Comparison of ENCODE assay signal across 29 cellular contexts in genomic region chr14:68973639-68974038, GRCh38. TPM values are rescaled to one million over a fixed set of nuclear protein-coding genes. Genes with fewer than 3 reads are reported as not detected.
DNase-seq lines count a peak whose midpoint lies in the region; ATAC-seq and TF ChIP-seq lines count a peak whose summit lies in the region.
"Had no signal": no experiment of that assay in that cellular context is flagged by ENCODE, and none has a peak within 500 bp of the region (broad histone marks: within the 10 kb centered on the region; RNA-seq: fewer than 3 reads in every experiment).

No MANE protein-coding gene starts in this region.

- peaks cover 51% of the 10 kb centered on the region for H3K4me1 ChIP-seq in CD4-positive, CD25-positive, alpha-beta regulatory T cell (ENCODE audit: control insufficient read depth, insufficient read depth, low read length, poor library complexity, severe bottlenecking)
- H3K4me1 ChIP-seq in RWPE2 (ENCODE audit: insufficient read depth, poor library complexity, severe bottlenecking) (peaks cover 88% of the 10 kb centered on the region), fibroblast of lung (ENCODE audit: control insufficient read depth, extremely low read depth, insufficient read depth, low read length) (peaks cover 51% of the 10 kb centered on the region), smooth muscle cell (ENCODE audit: low read depth) (peaks cover 35% of the 10 kb centered on the region)

- H3K27ac Mint-ChIP-seq in CD4-positive, CD25-positive, alpha-beta regulatory T cell: peak overlapping the region in 2 of 3 donors; percentile 65 to 97
- H3K27ac Mint-ChIP-seq in stimulated activated naive B cell treated with anti-CD40 and anti-IgM and Interleukin-4, amounts not matched to agents 10 μg/mL and 1 μg/mL and 100 μg/mL, for 72 hours: no peak overlapping the region
- H3K27ac Mint-ChIP-seq: activated CD4-positive, alpha-beta T cell treated with anti-CD3 and anti-CD28 coated beads, Interleukin-2, amount 10 ng/mL, durations not matched to agents 7 days and 5 days; activated CD8-positive, alpha-beta memory T cell treated with anti-CD3 and anti-CD28 coated beads, Interleukin-2, amount 10 ng/mL, durations not matched to agents 7 days and 5 days; activated T-cell treated with anti-CD3 and anti-CD28 coated beads, Interleukin-2, amount 50 U/mL, for 72 hours; H9; natural killer cell had no signal

- no peaks in the 10 kb centered on the region for H3K27me3 ChIP-seq in CD4-positive, CD25-positive, alpha-beta regulatory T cell (ENCODE audit: control insufficient read depth, insufficient read depth, low read length)
- no peaks in the 10 kb centered on the region for H3K27me3 ChIP-seq in RWPE2 (ENCODE audit: insufficient read depth, poor library complexity, severe bottlenecking)
- H3K27me3 ChIP-seq in fibroblast of lung (ENCODE audit: control insufficient read depth, insufficient read depth, low read length): no peaks in the 10 kb centered on the region
- no peaks in the 10 kb centered on the region for H3K27me3 ChIP-seq in smooth muscle cell (ENCODE audit: low read depth)
- H3K27me3 ChIP-seq: BLaER1, heart left ventricle, pancreas, upper lobe of right lung had no signal

- TF ChIP-seq CTCF in RWPE2 (IDR thresholded peaks at IDR 0.05; ENCODE audit: poor library complexity, severe bottlenecking) (no peak), fibroblast of lung (conservative IDR thresholded peaks at IDR 0.05 in 1 of 2, IDR thresholded peaks at IDR 0.05 in 1 of 2; ENCODE audit: low read depth in 1 of 2, low read length in 2 of 2) (no peak), smooth muscle cell (IDR thresholded peaks at IDR 0.05; ENCODE audit: borderline replicate concordance, insufficient read depth, poor library complexity, severe bottlenecking) (no peak)

- H3K27me3 Mint-ChIP-seq in CD4-positive, CD25-positive, alpha-beta regulatory T cell: peaks cover 5% of the 10 kb centered on the region
- peaks cover 15 to 23% of the 10 kb centered on the region in 2 donors for H3K27me3 Mint-ChIP-seq in stimulated activated naive B cell treated with anti-CD40 and anti-IgM and Interleukin-4, amounts not matched to agents 10 μg/mL and 1 μg/mL and 100 μg/mL, for 72 hours
- H3K27me3 Mint-ChIP-seq: activated CD4-positive, alpha-beta T cell treated with anti-CD3 and anti-CD28 coated beads, Interleukin-2, amount 10 ng/mL, durations not matched to agents 7 days and 5 days; central memory CD8-positive, alpha-beta T cell had no signal

- no peak for DNase-seq in CD4-positive, CD25-positive, alpha-beta regulatory T cell
- DNase-seq in RWPE2 (ENCODE audit: low spot score): no peak
- DNase-seq in fibroblast of lung (ENCODE audit: low read depth in 2 of 2): no peak
- DNase-seq in smooth muscle cell (lab: John Stamatoyannopoulos, UW; ENCODE audit: unreplicated experiment): no peak
- no peak for DNase-seq in stimulated activated naive B cell treated with anti-CD40 and anti-IgM and Interleukin-4, amounts not matched to agents 10 μg/mL and 1 μg/mL and 100 μg/mL, for 72 hours
- DNase-seq: activated CD4-positive, alpha-beta T cell treated with anti-CD3 and anti-CD28 coated beads, Interleukin-2, amount 10 ng/mL, durations not matched to agents 7 days and 5 days; activated CD8-positive, alpha-beta memory T cell treated with anti-CD3 and anti-CD28 coated beads, Interleukin-2, amount 10 ng/mL, durations not matched to agents 7 days and 5 days; activated naive CD4-positive, alpha-beta T cell treated with Interleukin-2 at 50 U/mL for 16 hours; activated T-cell treated with anti-CD3 and anti-CD28 coated beads, Interleukin-2, amount 50 U/mL, for 72 hours; anterior cingulate cortex; dorsolateral prefrontal cortex; H9; heart left ventricle; left colon; natural killer cell; NCI-H1092; NCI-H1930; NCI-H774; right cardiac atrium; stimulated activated CD4-positive, alpha-beta T cell treated with anti-CD3 and anti-CD28 coated beads, Interleukin-15, amount 100 ng/mL, for 24 hours; upper lobe of right lung had no signal

- ATAC-seq in CD4-positive, CD25-positive, alpha-beta regulatory T cell (ENCODE audit: low read depth in 2 of 2): no peak
- ATAC-seq in RWPE2 (ENCODE audit: low read depth) (no peak), GM21786 (IDR thresholded peaks at IDR 0.05; ENCODE audit: unreplicated experiment) (no peak), HG03442 (IDR thresholded peaks at IDR 0.05; ENCODE audit: unreplicated experiment) (no peak), HG02759 (IDR thresholded peaks at IDR 0.05; ENCODE audit: unreplicated experiment) (no peak)
- ATAC-seq in stimulated activated naive B cell treated with anti-CD40 and anti-IgM and Interleukin-4, amounts not matched to agents 10 μg/mL and 1 μg/mL and 100 μg/mL, for 72 hours (replicated peaks): no peak
- ATAC-seq: activated CD8-positive, alpha-beta memory T cell treated with anti-CD3 and anti-CD28 coated beads, Interleukin-2, amount 10 ng/mL, durations not matched to agents 7 days and 5 days; activated T-cell treated with anti-CD3 and anti-CD28 coated beads, Interleukin-2, amount 50 U/mL, for 72 hours; heart left ventricle; left colon; natural killer cell; pancreas; right cardiac atrium; upper lobe of right lung had no signal

- H3K4me3 ChIP-seq in CD4-positive, CD25-positive, alpha-beta regulatory T cell (ENCODE audit: low read depth, low read length): no peak overlapping the region
- no peak overlapping the region for H3K4me3 ChIP-seq in RWPE2 (ENCODE audit: severe bottlenecking)
- H3K4me3 ChIP-seq in fibroblast of lung (replicated peaks in 1 of 4; ENCODE audit: control extremely low read depth in 1 of 4, insufficient read depth in 1 of 4, low read depth in 3 of 4, low read length in 4 of 4): no peak overlapping the region
- no peak overlapping the region for H3K4me3 ChIP-seq in smooth muscle cell
- H3K4me3 ChIP-seq: BLaER1, dorsolateral prefrontal cortex, heart left ventricle, pancreas, upper lobe of right lung had no signal

- peaks cover 40% of the 10 kb centered on the region for H3K36me3 Mint-ChIP-seq in CD4-positive, CD25-positive, alpha-beta regulatory T cell
- H3K36me3 Mint-ChIP-seq in stimulated activated naive B cell treated with anti-CD40 and anti-IgM and Interleukin-4, amounts not matched to agents 10 μg/mL and 1 μg/mL and 100 μg/mL, for 72 hours: peaks cover 3 to 5% of the 10 kb centered on the region in 2 donors
- H3K36me3 Mint-ChIP-seq: natural killer cell had no signal

- peaks cover 99% of the 10 kb centered on the region for H3K79me2 ChIP-seq in fibroblast of lung (ENCODE audit: control insufficient read depth, insufficient read depth, low read length)
- H3K79me2 ChIP-seq in smooth muscle cell (ENCODE audit: low read depth): peaks cover 99% of the 10 kb centered on the region

- peaks cover 28% of the 10 kb centered on the region for H3F3A ChIP-seq in smooth muscle cell (ENCODE audit: low read depth)

- H3K4me3 Mint-ChIP-seq in CD4-positive, CD25-positive, alpha-beta regulatory T cell: no peak overlapping the region
- H3K4me3 Mint-ChIP-seq in stimulated activated naive B cell treated with anti-CD40 and anti-IgM and Interleukin-4, amounts not matched to agents 10 μg/mL and 1 μg/mL and 100 μg/mL, for 72 hours: no peak overlapping the region
- H3K4me3 Mint-ChIP-seq: activated CD4-positive, alpha-beta T cell treated with anti-CD3 and anti-CD28 coated beads, Interleukin-2, amount 10 ng/mL, durations not matched to agents 7 days and 5 days; activated CD8-positive, alpha-beta memory T cell treated with anti-CD3 and anti-CD28 coated beads, Interleukin-2, amount 10 ng/mL, durations not matched to agents 7 days and 5 days; activated T-cell treated with anti-CD3 and anti-CD28 coated beads, Interleukin-2, amount 50 U/mL, for 72 hours; central memory CD8-positive, alpha-beta T cell; H9; natural killer cell had no signal

- no peak overlapping the region for H3K27ac ChIP-seq in CD4-positive, CD25-positive, alpha-beta regulatory T cell (ENCODE audit: insufficient read depth, low read length, poor library complexity, severe bottlenecking)
- peak overlapping the region; percentile 98 for H3K27ac ChIP-seq in RWPE2 (ENCODE audit: poor library complexity, severe bottlenecking)
- peak overlapping the region; percentile 2 for H3K27ac ChIP-seq in fibroblast of lung (ENCODE audit: insufficient read depth, low read length)
- peak overlapping the region; percentile 96 for H3K27ac ChIP-seq in smooth muscle cell (ENCODE audit: low read depth)
- H3K27ac ChIP-seq: BLaER1, HL-60, pancreas, upper lobe of right lung, VCaP had no signal

- H3K9me3 ChIP-seq in CD4-positive, CD25-positive, alpha-beta regulatory T cell (ENCODE audit: control insufficient read depth in 2 of 2, low read length in 2 of 2): peaks cover 0 to 6% of the 10 kb centered on the region in 2 experiments
- H3K9me3 ChIP-seq in RWPE2 (ENCODE audit: severe bottlenecking): no peaks in the 10 kb centered on the region
- no peaks in the 10 kb centered on the region for H3K9me3 ChIP-seq in fibroblast of lung (ENCODE audit: control insufficient read depth, insufficient read depth, low read depth, low read length)
- H3K9me3 ChIP-seq in smooth muscle cell (replicated peaks; ENCODE audit: low read depth): no peaks in the 10 kb centered on the region
- H3K9me3 ChIP-seq: pancreas, upper lobe of right lung had no signal

- 99% methylated on average over 5 of the region's 5 CpGs for WGBS in smooth muscle cell (ENCODE audit: low lambda C conversion rate)

- peaks cover 0 to 16% (median 0%) of the 10 kb centered on the region in 7 donors for H3K9me3 Mint-ChIP-seq in CD4-positive, CD25-positive, alpha-beta regulatory T cell
- H3K9me3 Mint-ChIP-seq in stimulated activated naive B cell treated with anti-CD40 and anti-IgM and Interleukin-4, amounts not matched to agents 10 μg/mL and 1 μg/mL and 100 μg/mL, for 72 hours: peaks cover 5 to 8% of the 10 kb centered on the region in 2 donors
- H3K9me3 Mint-ChIP-seq: central memory CD8-positive, alpha-beta T cell; H9; natural killer cell had no signal

- H4K20me1 ChIP-seq in fibroblast of lung (ENCODE audit: control insufficient read depth, extremely low read depth, insufficient read depth, low read length) (peaks cover 4% of the 10 kb centered on the region), smooth muscle cell (ENCODE audit: low read depth) (peaks cover 100% of the 10 kb centered on the region)

- H3K4me2 ChIP-seq in fibroblast of lung (ENCODE audit: extremely low read depth, insufficient read depth, low read length) (no peak overlapping the region), smooth muscle cell (peak overlapping the region; percentile 91)
- H3K4me2 ChIP-seq: BLaER1 had no signal

- H3K9ac ChIP-seq in fibroblast of lung (ENCODE audit: insufficient read depth, low read length) (no peak overlapping the region), smooth muscle cell (ENCODE audit: low read depth) (no peak overlapping the region)
- H3K9ac ChIP-seq: BLaER1 had no signal

- peaks cover 7 to 86% (median 51%) of the 10 kb centered on the region in 4 donors for H3K4me1 Mint-ChIP-seq in CD4-positive, CD25-positive, alpha-beta regulatory T cell
- H3K4me1 Mint-ChIP-seq in stimulated activated naive B cell treated with anti-CD40 and anti-IgM and Interleukin-4, amounts not matched to agents 10 μg/mL and 1 μg/mL and 100 μg/mL, for 72 hours: peaks cover 8 to 16% of the 10 kb centered on the region in 2 donors

- H3K36me3 ChIP-seq in CD4-positive, CD25-positive, alpha-beta regulatory T cell (ENCODE audit: control insufficient read depth, insufficient read depth, low read length): peaks cover 13% of the 10 kb centered on the region
- H3K36me3 ChIP-seq in RWPE2 (ENCODE audit: low read depth) (peaks cover 99% of the 10 kb centered on the region), fibroblast of lung (ENCODE audit: control insufficient read depth, insufficient read depth, low read length) (peaks cover 20% of the 10 kb centered on the region), smooth muscle cell (ENCODE audit: low read depth) (peaks cover 2% of the 10 kb centered on the region)
- H3K36me3 ChIP-seq: pancreas had no signal

- H2AFZ ChIP-seq in fibroblast of lung (ENCODE audit: low read length) (no peak overlapping the region), smooth muscle cell (ENCODE audit: low read depth) (no peak overlapping the region)

RNA-seq across cellular contexts. Expression of gene ACTN1, which starts 5.5 kb away (rescaled TPM):
- 47.5 TPM for total RNA-seq in CD4-positive, CD25-positive, alpha-beta regulatory T cell
- polyA plus RNA-seq in CD4-positive, CD25-positive, alpha-beta regulatory T cell: 10 to 100 TPM; 28.3 to 78.8 (median 51.8) TPM
- total RNA-seq in fibroblast of lung: 178 and 254 TPM in 2 replicates
- polyA plus RNA-seq in fibroblast of lung: 578 and 729 TPM in 2 replicates
- polyA plus RNA-seq in fibroblast of lung (2012): 491 and 638 TPM in 2 replicates
- polyA minus RNA-seq in fibroblast of lung (ENCODE audit: low replicate concordance): 1,123 and 1,490 TPM in 2 replicates
- 361 and 422 TPM in 2 replicates for total RNA-seq in smooth muscle cell
- 741 and 806 TPM in 2 replicates for polyA plus RNA-seq in smooth muscle cell
